In genomic region chr1:205610036-205610435, GRCh38 we compare ENCODE assay signal across 10 cellular contexts. TPM values are rescaled to one million over a fixed set of nuclear protein-coding genes. Genes with fewer than 3 reads are reported as not detected.
DNase-seq lines count a peak whose midpoint lies in the region; ATAC-seq, FAIRE-seq and TF ChIP-seq lines count a peak whose summit lies in the region.
"Had no signal": no experiment of that assay in that cellular context is flagged by ENCODE, and none has a peak within 500 bp of the region (broad histone marks: within the 10 kb centered on the region; RNA-seq: fewer than 3 reads in every experiment).

No MANE protein-coding gene starts in this region.

- TF ChIP-seq EP300 in sigmoid colon (IDR thresholded peaks at IDR 0.05), result no peak

- TF ChIP-seq CTCF in fibroblast of mammary gland (conservative IDR thresholded peaks at IDR 0.05; ENCODE audit: control insufficient read depth, insufficient read depth, low read depth, low read length), result no peak
- TF ChIP-seq CTCF in pancreas (IDR thresholded peaks at IDR 0.05), result no peak
- TF ChIP-seq CTCF in ascending aorta (IDR thresholded peaks at IDR 0.05), result no peak
- no peak for TF ChIP-seq CTCF in sigmoid colon (IDR thresholded peaks at IDR 0.05)

- no peaks in the 10 kb centered on the region for H3K9me3 ChIP-seq in pancreas
- no peaks in the 10 kb centered on the region for H3K9me3 ChIP-seq in ascending aorta
- no peaks in the 10 kb centered on the region for H3K9me3 ChIP-seq in sigmoid colon

- peaks cover 0 to 4% (median 0%) of the 10 kb centered on the region in 3 donors for H3K36me3 ChIP-seq in pancreas
- H3K36me3 ChIP-seq in ascending aorta, result peaks cover 16 to 21% of the 10 kb centered on the region in 2 donors
- peaks cover 0 to 40% (median 8%) of the 10 kb centered on the region in 4 donors for H3K36me3 ChIP-seq in sigmoid colon

- H3K27me3 ChIP-seq in pancreas, result no peaks in the 10 kb centered on the region
- no peaks in the 10 kb centered on the region for H3K27me3 ChIP-seq in ascending aorta
- H3K27me3 ChIP-seq in sigmoid colon, result no peaks in the 10 kb centered on the region

- peak; percentile 80 for ATAC-seq in SK-N-SH treated with all-trans-retinoic acid at 6 μM for 48 hours
- ATAC-seq in pancreas, result peak in 3 of 4 donors; percentile 30 to 61 (median 37)

- FAIRE-seq in pancreas (lab: Jason Lieb, UNC), result no peak

- H3K27ac ChIP-seq in pancreas, result peak overlapping the region in 2 of 4 donors; percentile 34 to 42
- no peak overlapping the region for H3K27ac ChIP-seq in ascending aorta
- H3K27ac ChIP-seq in sigmoid colon, result no peak overlapping the region

- TF ChIP-seq POLR2A in sigmoid colon (IDR thresholded peaks at IDR 0.05), result no peak

- peaks cover 7 to 16% (median 9%) of the 10 kb centered on the region in 3 donors for H3K4me1 ChIP-seq in pancreas
- no peaks in the 10 kb centered on the region for H3K4me1 ChIP-seq in ascending aorta
- peaks cover 0 to 10% (median 0%) of the 10 kb centered on the region in 4 donors for H3K4me1 ChIP-seq in sigmoid colon

- intact Hi-C loops in pancreas (cut with DNase I) (no loop called here), ascending aorta (cut with DNase I) (no loop called here), sigmoid colon (cut with DNase I) (no loop called here)

- H3K4me3 ChIP-seq in fibroblast of mammary gland (ENCODE audit: control insufficient read depth, low read depth, low read length), result no peak overlapping the region
- H3K4me3 ChIP-seq in pancreas, result no peak overlapping the region
- H3K4me3 ChIP-seq in ascending aorta, result no peak overlapping the region
- no peak overlapping the region for H3K4me3 ChIP-seq in sigmoid colon

- WGBS in pancreas, 2 donors, result 68 to 75% methylated on average over 2 of the region's 2 CpGs
- WGBS in sigmoid colon, 2 donors, result 64 to 71% methylated on average over 2 of the region's 2 CpGs

- DNase-seq in ELR (ENCODE audit: low read depth) (peak; percentile 62), fibroblast of mammary gland (ENCODE audit: low read depth) (peak; percentile 78), pancreas (no peak), ascending aorta (ENCODE audit: low spot score in 2 of 2) (no peak), sigmoid colon (no peak), iPS-NIHi11 (ENCODE audit: low spot score) (no peak)
- DNase-seq: DMS 273 treated with DMSO at 0.1 percent for 48 hours, immature natural killer cell, nucleus accumbens had no signal

TF ChIP-seq in SK-N-SH treated with all-trans-retinoic acid at 6 μM for 48 hours, 23 proteins besides CTCF, POLR2A, EP300 and RAD21:
- TF ChIP-seq ZFP30 (CRISPR knock-in tag; IDR thresholded peaks at IDR 0.05), result no peak
- TF ChIP-seq ESRRG (CRISPR knock-in tag; IDR thresholded peaks at IDR 0.05), result no peak
- TF ChIP-seq ZNF8 (CRISPR knock-in tag; IDR thresholded peaks at IDR 0.05), result no peak
- TF ChIP-seq ZFP3 (CRISPR knock-in tag; IDR thresholded peaks at IDR 0.05), result no peak
- TF ChIP-seq CREB5 (CRISPR knock-in tag; IDR thresholded peaks at IDR 0.05; ENCODE audit: low read depth), result no peak
- no peak for TF ChIP-seq ZNF565 (CRISPR knock-in tag; conservative IDR thresholded peaks at IDR 0.05; ENCODE audit: low read depth)
- TF ChIP-seq GLIS3 (CRISPR knock-in tag; IDR thresholded peaks at IDR 0.05), result no peak
- no peak for TF ChIP-seq RARB (CRISPR knock-in tag; IDR thresholded peaks at IDR 0.05)
- no peak for TF ChIP-seq TOX (CRISPR knock-in tag; IDR thresholded peaks at IDR 0.05; ENCODE audit: borderline replicate concordance)
- TF ChIP-seq SNAI2 (CRISPR knock-in tag; IDR thresholded peaks at IDR 0.05), result no peak
- TF ChIP-seq POU6F1 (CRISPR knock-in tag; IDR thresholded peaks at IDR 0.05; ENCODE audit: borderline replicate concordance, low read depth), result no peak
- no peak for TF ChIP-seq OSR1 (CRISPR knock-in tag; IDR thresholded peaks at IDR 0.05)
- no peak for TF ChIP-seq ZNF70 (CRISPR knock-in tag; IDR thresholded peaks at IDR 0.05)
- no peak for TF ChIP-seq PATZ1 (CRISPR knock-in tag; IDR thresholded peaks at IDR 0.05; ENCODE audit: borderline replicate concordance)
- TF ChIP-seq CSDC2 (CRISPR knock-in tag; IDR thresholded peaks at IDR 0.05), result no peak
- TF ChIP-seq BACH2 (CRISPR knock-in tag; IDR thresholded peaks at IDR 0.05; ENCODE audit: borderline replicate concordance), result no peak
- TF ChIP-seq ZC3H10 (CRISPR knock-in tag; IDR thresholded peaks at IDR 0.05), result no peak
- TF ChIP-seq TSHZ2 (CRISPR knock-in tag; IDR thresholded peaks at IDR 0.05), result no peak
- no peak for TF ChIP-seq PPARA (CRISPR knock-in tag; IDR thresholded peaks at IDR 0.05; ENCODE audit: borderline replicate concordance)

RNA-seq across cellular contexts. Expression of gene ELK4, which starts 21.8 kb away (rescaled TPM):
- total RNA-seq in pancreas, result 10 to 100 TPM; 18.5 to 42.7 (median 26.6) TPM
- polyA plus RNA-seq in pancreas, result 1 to 10 TPM; 5.7 to 7.2 TPM
- 23.7 TPM for total RNA-seq in ascending aorta
- 10 to 100 TPM; 18.6 to 21.0 (median 20.1) TPM for total RNA-seq in sigmoid colon
- 10 to 100 TPM in 1 of 3 donors, 1 to 10 TPM in 2; 2.4 to 10.3 (median 3.9) TPM for polyA plus RNA-seq in sigmoid colon

Comparison
In these comparisons a context has a peak if more than half of its experiments do, and no peak if none do; other contexts are left out.
1. DNase-seq: peak in ELR (single experiment) and fibroblast of mammary gland (single experiment); none in pancreas (0 of 6), ascending aorta (0 of 2), sigmoid colon (single experiment) and iPS-NIHi11 (single experiment).